ENCODE assay signal across 27 cellular contexts in the genomic region with DNA sequence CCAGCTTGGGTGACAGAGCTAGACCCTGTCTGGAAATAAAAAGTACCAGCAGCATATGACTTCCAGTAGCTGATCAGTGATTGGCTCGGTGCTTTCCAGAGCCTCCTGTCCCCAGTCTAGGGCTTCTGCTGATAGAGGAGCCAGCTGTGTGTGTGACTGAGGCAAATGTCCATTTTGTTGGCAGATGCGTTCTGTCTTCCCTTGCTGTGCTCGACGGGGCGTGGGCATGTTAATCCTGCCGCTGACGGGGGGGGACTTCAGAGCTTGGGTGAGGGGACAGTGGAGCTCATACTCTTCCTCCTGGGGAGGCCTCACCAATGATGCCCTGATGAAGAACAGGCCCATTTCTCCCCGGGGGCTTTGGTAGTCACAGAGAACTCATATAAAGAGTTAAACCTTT. TPM values are rescaled to one million over a fixed set of nuclear protein-coding genes. Genes with fewer than 3 reads are reported as not detected.
"Had no signal": no experiment of that assay in that cellular context is flagged by ENCODE, and none has a peak within 500 bp of the region (broad histone marks: within the 10 kb centered on the region; RNA-seq: fewer than 3 reads in every experiment).

No MANE protein-coding gene starts in this region.

- H3K27me3 Mint-ChIP-seq: activated CD4-positive, alpha-beta memory T cell treated with anti-CD3 and anti-CD28 coated beads for 36 hours; activated CD4-positive, alpha-beta T cell treated with anti-CD3 and anti-CD28 coated beads, Interleukin-2, amount 10 ng/mL, durations not matched to agents 7 days and 5 days; activated naive CD4-positive, alpha-beta T cell treated with anti-CD3 and anti-CD28 coated beads, Interleukin-2, amount 10 ng/mL, durations not matched to agents 7 days and 5 days; activated naive CD8-positive, alpha-beta T cell treated with anti-CD3 and anti-CD28 coated beads for 36 hours had no signal

- DNase-seq: activated CD4-positive, alpha-beta memory T cell treated with anti-CD3 and anti-CD28 coated beads for 36 hours; activated CD4-positive, alpha-beta T cell treated with anti-CD3 and anti-CD28 coated beads, Interleukin-2, amount 10 ng/mL, durations not matched to agents 7 days and 5 days; activated CD4-positive, CD25-positive, alpha-beta regulatory T cell; activated CD8-positive, alpha-beta memory T cell treated with anti-CD3 and anti-CD28 coated beads for 24 hours; activated gamma-delta T cell treated with Interleukin-2 at 50 U/mL for 16 hours; activated naive CD4-positive, alpha-beta T cell treated with anti-CD3 and anti-CD28 coated beads, Interleukin-2, amount 10 ng/mL, durations not matched to agents 7 days and 5 days; activated naive CD8-positive, alpha-beta T cell treated with anti-CD3 and anti-CD28 coated beads for 36 hours; activated T-cell treated with anti-CD3 and anti-CD28 coated beads for 4 hours; activated T-cell treated with anti-CD3 and anti-CD28 coated beads, Interleukin-2, amount 50 U/mL, for 48 hours; brain microvascular endothelial cell; cerebellar nuclear complex; MG63; MV-4-11; NCI-H1092 treated with DMSO at 0.1 percent for 48 hours; NCI-H1417 treated with DMSO at 0.1 percent for 48 hours; NCI-H187; NCI-H2081; NCI-H446 treated with DMSO at 0.1 percent for 48 hours; NCI-H526 treated with DMSO at 0.1 percent for 48 hours; Peyer's patch; SHP77 treated with DMSO at 0.1 percent for 48 hours; T-helper 2 cell; T1000 had no signal

- H3K27ac ChIP-seq: brain microvascular endothelial cell, cardiac muscle cell, Peyer's patch had no signal

- H3K9me3 ChIP-seq: MG63, Peyer's patch had no signal

- H3K27me3 ChIP-seq: brain microvascular endothelial cell, cardiac muscle cell, MG63, Peyer's patch had no signal

- FAIRE-seq: TTC549 had no signal

- H3K4me3 Mint-ChIP-seq: activated CD4-positive, alpha-beta memory T cell treated with anti-CD3 and anti-CD28 coated beads for 36 hours; activated CD4-positive, alpha-beta T cell treated with anti-CD3 and anti-CD28 coated beads, Interleukin-2, amount 10 ng/mL, durations not matched to agents 7 days and 5 days; activated naive CD4-positive, alpha-beta T cell treated with anti-CD3 and anti-CD28 coated beads, Interleukin-2, amount 10 ng/mL, durations not matched to agents 7 days and 5 days; activated naive CD8-positive, alpha-beta T cell treated with anti-CD3 and anti-CD28 coated beads for 36 hours had no signal

- H3K9me3 Mint-ChIP-seq: activated CD4-positive, alpha-beta memory T cell treated with anti-CD3 and anti-CD28 coated beads for 36 hours; activated CD4-positive, alpha-beta T cell treated with anti-CD3 and anti-CD28 coated beads, Interleukin-2, amount 10 ng/mL, durations not matched to agents 7 days and 5 days; activated naive CD4-positive, alpha-beta T cell treated with anti-CD3 and anti-CD28 coated beads, Interleukin-2, amount 10 ng/mL, durations not matched to agents 7 days and 5 days; activated naive CD8-positive, alpha-beta T cell treated with anti-CD3 and anti-CD28 coated beads for 36 hours; activated T-helper 2 cell treated with anti-CD3 and anti-CD28 coated beads, Interferon-gamma antibody, Interleukin-2, Interleukin-4, amounts not matched to agents 10 μg/mL and 5 μg/mL and 100 μg/mL, durations not matched to agents 14 hours and 24 hours and 36 hours had no signal

- H3K27ac Mint-ChIP-seq: activated CD4-positive, alpha-beta memory T cell treated with anti-CD3 and anti-CD28 coated beads for 36 hours; activated naive CD4-positive, alpha-beta T cell treated with anti-CD3 and anti-CD28 coated beads, Interleukin-2, amount 10 ng/mL, durations not matched to agents 7 days and 5 days; activated naive CD8-positive, alpha-beta T cell treated with anti-CD3 and anti-CD28 coated beads for 36 hours; activated T-helper 2 cell treated with anti-CD3 and anti-CD28 coated beads, Interferon-gamma antibody, Interleukin-2, Interleukin-4, amounts not matched to agents 10 μg/mL and 5 μg/mL and 100 μg/mL, durations not matched to agents 14 hours and 24 hours and 36 hours had no signal

- H3K4me3 ChIP-seq: cardiac muscle cell, MG63, Peyer's patch had no signal

RNA-seq across cellular contexts. Expression of gene SLC16A5, which starts 26.1 kb away (rescaled TPM):
- total RNA-seq: SK-MEL-5 had no signal
